Comparison of ENCODE assay signal across 12 cellular contexts in the genomic region with DNA sequence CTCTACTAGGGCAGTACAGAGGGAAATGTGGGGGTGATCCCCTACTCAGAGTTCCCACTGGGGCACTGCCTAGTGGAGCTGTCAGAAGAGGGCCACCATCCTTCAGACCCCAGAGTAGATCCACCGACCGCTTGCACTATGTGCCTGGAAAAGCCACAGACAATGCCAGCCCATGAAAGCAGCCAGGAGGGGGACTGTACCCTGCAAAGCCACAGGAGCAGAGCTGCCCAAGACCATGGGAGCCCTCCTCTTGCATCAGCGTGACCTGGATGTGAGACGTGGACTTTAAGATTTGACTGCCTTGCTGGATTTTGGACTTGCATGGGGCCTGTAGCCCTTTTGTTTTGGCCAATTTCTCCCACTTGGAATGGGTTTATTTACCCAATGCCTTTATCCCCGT. TPM values are rescaled to one million over a fixed set of nuclear protein-coding genes. Genes with fewer than 3 reads are reported as not detected.
DNase-seq lines count a peak whose midpoint lies in the region; ATAC-seq, FAIRE-seq and TF ChIP-seq lines count a peak whose summit lies in the region.
"Not testable (repeated sequence)": the region's sequence is repeated elsewhere in the genome, so short reads cannot be mapped to it uniquely, and the experiment has no call there.
"Had no signal": no experiment of that assay in that cellular context is flagged by ENCODE, and none has a peak within 500 bp of the region (broad histone marks: within the 10 kb centered on the region; RNA-seq: fewer than 3 reads in every experiment).

No MANE protein-coding gene starts in this region.

- not testable (repeated sequence) for H3K27me3 ChIP-seq in H1 (replicated peaks in 1 of 4; ENCODE audit: control insufficient read depth in 3 of 4, extremely low read depth in 1 of 4, insufficient read depth in 3 of 4, low read length in 3 of 4); HepG2 (ENCODE audit: control insufficient read depth in 1 of 2, insufficient read depth in 2 of 2, low read length in 2 of 2)

- DNase-seq in WTC11 (ENCODE audit: low spot score); H1 (ENCODE audit: low read depth in 1 of 2, low spot score in 2 of 2); HepG2 (ENCODE audit: low spot score); nephron progenitor cell: not testable (repeated sequence)

- H3K14ac ChIP-seq in H1 (ENCODE audit: insufficient read length): not testable (repeated sequence)

- not testable (repeated sequence) for H4K8ac ChIP-seq in H1 (ENCODE audit: extremely low read depth, insufficient read depth, low read length)

- CTCF ChIA-PET in WTC11 (lab: Charles Lee); HepG2 (lab: Yijun Ruan, JAX; ENCODE audit: low intra/inter-chr PET ratio, low total read pairs): not testable (repeated sequence)
- CTCF ChIA-PET in H1 (lab: Charles Lee; ENCODE audit: partially characterized antibody): interaction anchor here (0.9 kb wide), 1 partner anchor 72 kb away, joined by 3 read pairs; no protein-coding TSS in a partner anchor

- peaks cover 16% of the 10 kb centered on the region for H3K36me3 Mint-ChIP-seq in WTC11
- H3K36me3 Mint-ChIP-seq in nephron progenitor cell (ENCODE audit: low read depth): not testable (repeated sequence)

- not testable (repeated sequence) for H3K56ac ChIP-seq in H1 (replicated peaks; ENCODE audit: insufficient read length, low read depth, low read length)

- not testable (repeated sequence) for H4K91ac ChIP-seq in H1 (replicated peaks; ENCODE audit: insufficient read length, low read length)

- not testable (repeated sequence) for H3K4me3 ChIP-seq in H1 (ENCODE audit: extremely low read depth in 1 of 4, insufficient read depth in 2 of 4, low read depth in 3 of 4, low read length in 4 of 4); HepG2 (replicated peaks in 1 of 3; ENCODE audit: insufficient read depth in 1 of 3, low read depth in 2 of 3, low read length in 3 of 3)

- H3K9me3 Mint-ChIP-seq in WTC11 (peaks cover 18% of the 10 kb centered on the region), nephron progenitor cell (peaks cover 10% of the 10 kb centered on the region)

- not testable (repeated sequence) for H3K79me2 ChIP-seq in H1 (ENCODE audit: control insufficient read depth in 1 of 2, insufficient read depth in 2 of 2, low read length in 2 of 2); HepG2 (ENCODE audit: insufficient read depth, low read length)

- not testable (repeated sequence) for H3K9ac ChIP-seq in H1 (replicated peaks in 1 of 4; ENCODE audit: extremely low read depth in 1 of 4, low read depth in 3 of 4, low read length in 3 of 4); HepG2 (ENCODE audit: insufficient read depth, low read depth, low read length)

- not testable (repeated sequence) for TF ChIP-seq RAD21 in H1 (IDR thresholded peaks at IDR 0.05 in 1 of 2, conservative IDR thresholded peaks at IDR 0.05 in 1 of 2; ENCODE audit: low read depth in 2 of 2, low read length in 2 of 2); HepG2 (CRISPR knock-in tag; IDR thresholded peaks at IDR 0.05)

- H3K23me2 ChIP-seq in H1 (ENCODE audit: low read depth, low read length): not testable (repeated sequence)

- not testable (repeated sequence) for H4K20me1 ChIP-seq in H1 (replicated peaks in 1 of 2; ENCODE audit: control insufficient read depth in 1 of 2, insufficient read depth in 2 of 2, low read length in 2 of 2); HepG2 (ENCODE audit: insufficient read depth, low read length)

- not testable (repeated sequence) for H2BK120ac ChIP-seq in H1 (replicated peaks; ENCODE audit: low read depth, low read length)

- H3K79me1 ChIP-seq in H1 (ENCODE audit: low read depth, low read length): not testable (repeated sequence)

- H3K36me3 ChIP-seq in H1 (ENCODE audit: control insufficient read depth in 2 of 4, insufficient read depth in 4 of 4, low read length in 3 of 4); HepG2 (replicated peaks in 1 of 2; ENCODE audit: control insufficient read depth in 1 of 2, insufficient read depth in 2 of 2, low read length in 2 of 2): not testable (repeated sequence)

- not testable (repeated sequence) for H3K9me3 ChIP-seq in H1 (ENCODE audit: insufficient read depth in 2 of 2, low read depth in 1 of 2, low read length in 1 of 2); HepG2 (ENCODE audit: low read length)

- intact Hi-C loops in HepG2 (cut with micrococcal nuclease; ENCODE audit: unreplicated experiment): not testable (repeated sequence)

- not testable (repeated sequence) for FAIRE-seq in H1 (lab: Jason Lieb, UNC); HepG2 (lab: Jason Lieb, UNC)

- BruUV-seq in HepG2 (replicated peaks; lab: Mats Ljungman, UMichigan): not testable (repeated sequence)

- H2BK20ac ChIP-seq in H1 (ENCODE audit: low read length): peak overlapping the region; percentile 50; the same call in 1 of the 2 replicates

- not testable (repeated sequence) for H3K27me3 Mint-ChIP-seq in WTC11 (ENCODE audit: low read depth)
- H3K27me3 Mint-ChIP-seq in nephron progenitor cell (ENCODE audit: low read depth, poor library complexity): peaks cover 18% of the 10 kb centered on the region

- POLR2A ChIA-PET in WTC11 (lab: Charles Lee); H1 (lab: Charles Lee; ENCODE audit: partially characterized antibody); HepG2 (lab: Yijun Ruan, JAX): not testable (repeated sequence)

- H2BK12ac ChIP-seq in H1 (ENCODE audit: low read depth, low read length): not testable (repeated sequence)

- not testable (repeated sequence) for TF ChIP-seq EP300 in H1 (IDR thresholded peaks at IDR 0.05; ENCODE audit: borderline replicate concordance in 1 of 2, low read depth in 2 of 2, low read length in 2 of 2); HepG2 (IDR thresholded peaks at IDR 0.05; ENCODE audit: low read depth in 2 of 2, low read length in 2 of 2); HepG2 (CRISPR knock-in tag; IDR thresholded peaks at IDR 0.05; ENCODE audit: borderline replicate concordance)

- H4K5ac ChIP-seq in H1 (ENCODE audit: insufficient read length, low read depth, low read length): not testable (repeated sequence)

- H3K4me1 Mint-ChIP-seq in WTC11: peaks cover 56% of the 10 kb centered on the region
- not testable (repeated sequence) for H3K4me1 Mint-ChIP-seq in nephron progenitor cell

- H3K4ac ChIP-seq in H1 (replicated peaks; ENCODE audit: insufficient read length, low read depth, low read length): not testable (repeated sequence)

- ATAC-seq in WTC11: not testable (repeated sequence)
- ATAC-seq in HepG2: peak; percentile 75

- WGBS in H1 (ENCODE audit: extremely low coverage in 1 of 2, insufficient coverage in 1 of 2, insufficient read length in 1 of 2, insufficient replicate concordance in 2 of 2, low coverage in 1 of 2, low lambda C conversion rate in 2 of 2, missing lambda C conversion rate in 1 of 2), 2 experiments: 85% methylated on average over 5 of the region's 5 CpGs; no CpG with 5 or more reads in 1 of the 2 experiments
- 29% methylated on average over 5 of the region's 5 CpGs for WGBS in HepG2 (ENCODE audit: low lambda C conversion rate)

- H3K4me1 ChIP-seq in H1 (replicated peaks in 1 of 4; ENCODE audit: control insufficient read depth in 3 of 4, insufficient read depth in 4 of 4, low read length in 3 of 4): peaks cover 1 to 15% (median 6%) of the 10 kb centered on the region in 4 experiments; a peak in 4 of 7 replicates
- H3K4me1 ChIP-seq in HepG2 (ENCODE audit: insufficient read depth, low read length): peaks cover 10% of the 10 kb centered on the region

- in situ Hi-C loops in HepG2 (cut with HindIII; ENCODE audit: extremely low pct_ligation_motif_present, low pct_unique_long_range_greater_than_20kb): not testable (repeated sequence)

- H3K27ac Mint-ChIP-seq in WTC11: not testable (repeated sequence)
- H3K27ac Mint-ChIP-seq in nephron progenitor cell: peak overlapping the region; percentile 3

- 0 out of 2 replicates have a peak overlapping the region, but pooled peaks have one; percentile 28 for H2AK5ac ChIP-seq in H1 (ENCODE audit: low read depth, low read length)

- not testable (repeated sequence) for H3K27ac ChIP-seq in H1 (ENCODE audit: low read depth, low read length); HepG2 (ENCODE audit: extremely low read length, insufficient read depth, low read length)

- not testable (repeated sequence) for H3K23ac ChIP-seq in H1 (ENCODE audit: insufficient read length)

- not testable (repeated sequence) for H3K4me3 Mint-ChIP-seq in WTC11, nephron progenitor cell

- not testable (repeated sequence) for TF ChIP-seq CTCF in WTC11 (IDR thresholded peaks at IDR 0.05); H1 (IDR thresholded peaks at IDR 0.05; ENCODE audit: control extremely low read depth in 1 of 3, insufficient read depth in 1 of 3, low read depth in 1 of 3, low read length in 3 of 3); HepG2 (CRISPR knock-in tag; IDR thresholded peaks at IDR 0.05); nephron progenitor cell (IDR thresholded peaks at IDR 0.05)

- not testable (repeated sequence) for H3K18ac ChIP-seq in H1 (ENCODE audit: extremely low read depth, low read length)

- TF ChIP-seq POLR2A in H1 (IDR thresholded peaks at IDR 0.05; ENCODE audit: control extremely low read depth in 1 of 2, low read depth in 2 of 2, low read length in 2 of 2); HepG2 (IDR thresholded peaks at IDR 0.05; ENCODE audit: insufficient read depth in 1 of 2, low read depth in 2 of 2, low read length in 2 of 2): not testable (repeated sequence)

- H3K4me2 ChIP-seq in H1 (ENCODE audit: insufficient read depth in 1 of 2, low read depth in 2 of 2, low read length in 2 of 2): not testable (repeated sequence)
- H3K4me2 ChIP-seq in HepG2 (ENCODE audit: low read depth, low read length): peak overlapping the region; percentile 16; the same call in 1 of the 2 replicates

- H2AFZ ChIP-seq in H1 (ENCODE audit: low read length); HepG2 (ENCODE audit: low read length): not testable (repeated sequence)

- H2BK15ac ChIP-seq in H1 (ENCODE audit: low read length): not testable (repeated sequence)

- H2BK5ac ChIP-seq in H1 (ENCODE audit: low read depth, low read length): not testable (repeated sequence)

RNA-seq across cellular contexts. Expression of gene TACR1, which starts 27.9 kb away (rescaled TPM):
- total RNA-seq in WTC11 (2021): 0.13 to 0.23 TPM (median 0.18 TPM) in 3 replicates
- total RNA-seq in H1 (2021; fragmentation: NEBNext Ultra II Directional; extraction: Animal tissue kit (Norgen Biotek cat#: 25700)): 0.19 and 0.37 TPM in 2 replicates
- 0.09 and 0.17 TPM in 2 replicates for polyA plus RNA-seq in H1 (2011; rRNA removed)
- 0.14 TPM for polyA plus RNA-seq in H1 (2011; cell fraction: cytosol; rRNA removed)
- 0.16 TPM for polyA plus RNA-seq in H1 (2011; cell fraction: nucleus; rRNA removed)
- polyA plus RNA-seq in H1 (2012, experiment 1 of 2): 0.09 to 0.28 TPM (median 0.18 TPM) in 4 replicates
- polyA plus RNA-seq in H1 (2012, experiment 2 of 2): 0.04 TPM
- polyA plus RNA-seq in H1 (2013, experiment 1 of 2): 0.18 TPM
- polyA plus RNA-seq in H1 (2013, experiment 2 of 2): 0.20 TPM
- 0.37 and 1.4 TPM in 2 replicates for polyA minus RNA-seq in H1 (2011; rRNA and poly(A)+ RNA removed)
- not detected for polyA minus RNA-seq in H1 (2011; cell fraction: cytosol; rRNA and poly(A)+ RNA removed)
- polyA minus RNA-seq in H1 (2011; cell fraction: nucleus; rRNA and poly(A)+ RNA removed): 0.20 TPM
- not detected in 2 replicates for total RNA-seq in HepG2 (2016; rRNA removed; fragmentation: Illumina TruSeq; extraction: Trizol)
- total RNA-seq in HepG2 (2016; cell fraction: cytosol; rRNA removed; fragmentation: Illumina TruSeq; extraction: Trizol; ENCODE audit: low read depth): not detected in 2 replicates
- not detected in 2 replicates for total RNA-seq in HepG2 (2016; cell fraction: insoluble cytoplasmic fraction; rRNA removed; fragmentation: Illumina TruSeq; extraction: Trizol)
- not detected in 2 replicates for total RNA-seq in HepG2 (2016; cell fraction: membrane; rRNA removed; fragmentation: Illumina TruSeq; extraction: Trizol)
- not detected in 2 replicates for total RNA-seq in HepG2 (2016; cell fraction: nucleus; rRNA removed; fragmentation: Illumina TruSeq; extraction: Trizol)
- polyA plus RNA-seq in HepG2 (2011; rRNA removed): not detected in 2 replicates
- not detected in 2 replicates for polyA plus RNA-seq in HepG2 (2011; cell fraction: cytosol; rRNA removed)
- not detected in 2 replicates for polyA plus RNA-seq in HepG2 (2011; cell fraction: nucleus; rRNA removed)
- polyA plus RNA-seq in HepG2 (2012): 0.03 TPM in 1 of 2 replicates, not detected in the other
- polyA plus RNA-seq in HepG2 (2016; cell fraction: cytosol; fragmentation: Illumina TruSeq; extraction: Trizol; ENCODE audit: low read depth): not detected in 2 replicates
- not detected in 2 replicates for polyA plus RNA-seq in HepG2 (2016; cell fraction: insoluble cytoplasmic fraction; fragmentation: Illumina TruSeq; extraction: Trizol; ENCODE audit: low read depth)
- polyA plus RNA-seq in HepG2 (2016; cell fraction: membrane; fragmentation: Illumina TruSeq; extraction: Trizol; ENCODE audit: low read depth): not detected in 2 replicates
- polyA plus RNA-seq in HepG2 (2016; cell fraction: nucleus; fragmentation: Illumina TruSeq; extraction: Trizol; ENCODE audit: insufficient read depth, low read depth): not detected in 2 replicates
- polyA minus RNA-seq in HepG2 (2011; rRNA and poly(A)+ RNA removed; ENCODE audit: low replicate concordance): not detected in 2 replicates
- not detected in 2 replicates for polyA minus RNA-seq in HepG2 (2011; cell fraction: cytosol; rRNA and poly(A)+ RNA removed)
- polyA minus RNA-seq in HepG2 (2011; cell fraction: nucleus; rRNA and poly(A)+ RNA removed): not detected in 2 replicates
- total RNA-seq: A172; A673; Calu3; CD4-positive, alpha-beta memory T cell; CD4-positive, CD25-positive, alpha-beta regulatory T cell; CD8-positive, alpha-beta memory T cell; Daoy had no signal
- polyA plus RNA-seq: CD14-positive monocyte; CD8-positive, alpha-beta memory T cell had no signal
